In the genomic region with DNA sequence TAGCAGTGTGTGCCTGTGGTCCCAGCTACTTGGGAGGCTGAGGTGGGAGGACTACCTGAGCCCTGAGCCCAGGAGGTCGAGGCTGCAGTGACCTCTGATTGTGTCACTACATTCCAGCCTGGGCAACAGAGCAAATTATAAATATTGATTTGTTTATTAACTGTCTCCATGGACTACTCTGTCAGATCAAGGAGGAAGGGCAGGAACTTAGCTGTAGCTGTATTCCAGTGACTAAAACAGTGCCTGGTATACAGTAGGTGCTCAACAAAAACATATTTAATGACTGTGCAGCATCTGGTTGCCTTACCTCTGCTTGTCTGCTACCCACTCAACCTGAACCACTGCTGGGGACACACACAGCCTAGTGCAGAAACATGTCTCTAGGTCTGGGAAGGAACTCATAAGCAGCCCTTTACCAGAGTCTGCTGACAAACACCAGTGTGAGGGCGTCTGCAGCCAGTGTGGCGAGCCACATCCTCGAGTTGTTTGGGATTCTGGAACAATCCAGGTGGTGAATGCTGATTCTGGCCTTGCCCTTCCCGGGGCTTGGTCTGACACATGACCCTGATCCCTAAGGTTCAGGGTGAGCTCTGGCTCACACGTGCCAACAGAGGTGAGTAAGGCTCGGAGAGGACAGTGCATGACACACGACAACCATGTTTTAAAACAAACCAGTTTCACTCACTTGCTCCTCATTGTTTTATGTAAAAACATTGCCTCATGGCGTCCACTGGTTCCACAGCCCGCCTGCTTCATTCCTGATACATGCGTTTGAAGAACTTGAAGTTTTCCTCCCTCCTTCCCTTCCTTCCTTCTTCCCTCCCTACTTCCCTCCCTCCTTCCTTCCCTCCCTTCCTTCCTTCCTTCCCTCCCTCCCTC, we compare ENCODE assay signal across 17 cellular contexts.
DNase-seq lines count a peak whose midpoint lies in the region; ATAC-seq and TF ChIP-seq lines count a peak whose summit lies in the region.
"Had no signal": no experiment of that assay in that cellular context is flagged by ENCODE, and none has a peak within 500 bp of the region (broad histone marks: within the 10 kb centered on the region; RNA-seq: fewer than 3 reads in every experiment).

No MANE protein-coding gene starts in this region.

- ATAC-seq in WTC11 (no peak), mucosa of descending colon (no peak)
- ATAC-seq: heart left ventricle, right cardiac atrium had no signal

- POLR2A ChIA-PET in WTC11 (lab: Charles Lee): interaction anchor here (0.9 kb wide), 1 partner anchor 31 kb away, joined by 3 read pairs; no protein-coding TSS in a partner anchor

- peak overlapping the region; percentile 5 to 50 for H3K9ac ChIP-seq in liver (ENCODE audit: low read depth in 1 of 2, low read length in 2 of 2)

- TF ChIP-seq CTCF in WTC11 (IDR thresholded peaks at IDR 0.05): no peak
- TF ChIP-seq CTCF in liver (IDR thresholded peaks at IDR 0.05; ENCODE audit: low read depth, low read length, missing input control): no peak
- no peak for TF ChIP-seq CTCF in mucosa of descending colon (IDR thresholded peaks at IDR 0.05)

- no peaks in the 10 kb centered on the region for H3K36me3 ChIP-seq in liver (ENCODE audit: control insufficient read depth in 4 of 4, insufficient read depth in 3 of 4, low read depth in 1 of 4, low read length in 3 of 4)
- H3K36me3 ChIP-seq in thymus (ENCODE audit: control insufficient read depth, insufficient read depth): no peaks in the 10 kb centered on the region
- no peaks in the 10 kb centered on the region for H3K36me3 ChIP-seq in mucosa of descending colon (ENCODE audit: low read depth)
- H3K36me3 ChIP-seq: heart left ventricle, tibial artery had no signal

- TF ChIP-seq RAD21 in liver (IDR thresholded peaks at IDR 0.05): peak; percentile 4 to 29

- no peaks in the 10 kb centered on the region for H3K27me3 Mint-ChIP-seq in activated naive CD4-positive, alpha-beta T cell treated with anti-CD3 and anti-CD28 coated beads for 36 hours (ENCODE audit: low read depth)
- H3K27me3 Mint-ChIP-seq in WTC11 (ENCODE audit: low read depth): no peaks in the 10 kb centered on the region

- H3K27me3 ChIP-seq in liver (ENCODE audit: control insufficient read depth in 4 of 4, insufficient read depth in 4 of 4, low read length in 3 of 4): no peaks in the 10 kb centered on the region
- H3K27me3 ChIP-seq in thymus (ENCODE audit: control insufficient read depth, insufficient read depth): no peaks in the 10 kb centered on the region
- H3K27me3 ChIP-seq: heart left ventricle, tibial artery had no signal

- H3K4me1 ChIP-seq in liver (ENCODE audit: control insufficient read depth in 4 of 4, insufficient read depth in 4 of 4, low read length in 3 of 4): peaks cover 14 to 38% (median 26%) of the 10 kb centered on the region in 4 donors
- H3K4me1 ChIP-seq in thymus (ENCODE audit: control insufficient read depth, insufficient read depth, low read length): peaks cover 25% of the 10 kb centered on the region
- H3K4me1 ChIP-seq in mucosa of descending colon (ENCODE audit: low read depth): peaks cover 3% of the 10 kb centered on the region

- H3K27ac ChIP-seq in liver (ENCODE audit: low read depth in 1 of 2, low read length in 2 of 2): peak overlapping the region; percentile 80 to 92
- peak overlapping the region; percentile 65 for H3K27ac ChIP-seq in thymus (ENCODE audit: low read depth)
- H3K27ac ChIP-seq: heart left ventricle, tibial artery had no signal

- peak; percentile 19 for DNase-seq in activated naive CD4-positive, alpha-beta T cell treated with anti-CD3 and anti-CD28 coated beads for 36 hours
- DNase-seq in activated naive CD4-positive, alpha-beta T cell treated with anti-CD3 and anti-CD28 coated beads, Interleukin-2, amount 50 U/mL, for 16 hours: no peak
- DNase-seq in WTC11 (ENCODE audit: low spot score) (no peak), SW 1271 (lab: John Stamatoyannopoulos, UW) (no peak), mucosa of descending colon (no peak), Kasumi-1 (lab: John Stamatoyannopoulos, UW) (no peak)
- DNase-seq: activated CD4-positive, alpha-beta T cell treated with anti-CD3 and anti-CD28 coated beads, Interleukin-2, amount 50 U/mL, for 1 hour; cortex of kidney; GF-D8; heart left ventricle; kidney; NCI-H2081; NCI-H774; right cardiac atrium; tibial artery had no signal

- intact Hi-C loops in activated naive CD4-positive, alpha-beta T cell treated with anti-CD3 and anti-CD28 coated beads for 36 hours (cut with micrococcal nuclease): no loop called here
- intact Hi-C loops in mucosa of descending colon (cut with DNase I, micrococcal nuclease): no loop called here

- 54% methylated on average over 11 of the region's 11 CpGs for WGBS in liver
- 88% methylated on average over 11 of the region's 11 CpGs for WGBS in thymus

- H3K4me1 Mint-ChIP-seq in activated naive CD4-positive, alpha-beta T cell treated with anti-CD3 and anti-CD28 coated beads for 36 hours (ENCODE audit: low read depth): peaks cover 46% of the 10 kb centered on the region
- H3K4me1 Mint-ChIP-seq in WTC11: peaks cover 48% of the 10 kb centered on the region

- no peak overlapping the region for H3K4me3 ChIP-seq in liver (ENCODE audit: low read depth in 1 of 3, low read length in 3 of 3)
- no peak overlapping the region for H3K4me3 ChIP-seq in thymus (ENCODE audit: low read length)
- no peak overlapping the region for H3K4me3 ChIP-seq in mucosa of descending colon
- H3K4me3 ChIP-seq: heart left ventricle, tibial artery had no signal

- no peaks in the 10 kb centered on the region for H3K9me3 Mint-ChIP-seq in activated naive CD4-positive, alpha-beta T cell treated with anti-CD3 and anti-CD28 coated beads for 36 hours
- no peaks in the 10 kb centered on the region for H3K9me3 Mint-ChIP-seq in WTC11

- CTCF ChIA-PET in activated naive CD4-positive, alpha-beta T cell treated with anti-CD3 and anti-CD28 coated beads for 36 hours (lab: Charles Lee): no interaction called here
- CTCF ChIA-PET in WTC11 (lab: Charles Lee): interaction anchor here (0.6 kb wide), 2 partner anchors 34 to 228 kb away, joined by 3 read pairs; no protein-coding TSS in a partner anchor

- H3K9me3 ChIP-seq in liver (ENCODE audit: control insufficient read depth in 4 of 4, low read length in 3 of 4): no peaks in the 10 kb centered on the region
- H3K9me3 ChIP-seq in thymus (ENCODE audit: control insufficient read depth): no peaks in the 10 kb centered on the region
- no peaks in the 10 kb centered on the region for H3K9me3 ChIP-seq in mucosa of descending colon
- H3K9me3 ChIP-seq: heart left ventricle, tibial artery had no signal

- H3K27ac Mint-ChIP-seq in activated naive CD4-positive, alpha-beta T cell treated with anti-CD3 and anti-CD28 coated beads for 36 hours: no peak overlapping the region
- H3K27ac Mint-ChIP-seq in WTC11: peak overlapping the region; percentile 80

- H3K4me3 Mint-ChIP-seq in activated naive CD4-positive, alpha-beta T cell treated with anti-CD3 and anti-CD28 coated beads for 36 hours: no peak overlapping the region
- no peak overlapping the region for H3K4me3 Mint-ChIP-seq in WTC11

- no peaks in the 10 kb centered on the region for H3K36me3 Mint-ChIP-seq in activated naive CD4-positive, alpha-beta T cell treated with anti-CD3 and anti-CD28 coated beads for 36 hours (ENCODE audit: low read depth)
- no peaks in the 10 kb centered on the region for H3K36me3 Mint-ChIP-seq in WTC11

TF ChIP-seq in WTC11, 78 proteins besides CTCF, POLR2A, EP300 and RAD21 (continues in another document):
- TF ChIP-seq ZNF121 (CRISPR knock-in tag; IDR thresholded peaks at IDR 0.05): no peak

TF ChIP-seq in liver, 16 proteins besides CTCF, POLR2A, EP300 and RAD21 (continues in another document):
- TF ChIP-seq, protein P1, sequence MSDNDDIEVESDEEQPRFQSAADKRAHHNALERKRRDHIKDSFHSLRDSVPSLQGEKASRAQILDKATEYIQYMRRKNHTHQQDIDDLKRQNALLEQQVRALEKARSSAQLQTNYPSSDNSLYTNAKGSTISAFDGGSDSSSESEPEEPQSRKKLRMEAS (IDR thresholded peaks at IDR 0.05): peak; percentile 82
- TF ChIP-seq, protein P2, sequence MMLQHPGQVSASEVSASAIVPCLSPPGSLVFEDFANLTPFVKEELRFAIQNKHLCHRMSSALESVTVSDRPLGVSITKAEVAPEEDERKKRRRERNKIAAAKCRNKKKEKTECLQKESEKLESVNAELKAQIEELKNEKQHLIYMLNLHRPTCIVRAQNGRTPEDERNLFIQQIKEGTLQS (IDR thresholded peaks at IDR 0.05): peak; percentile 1
- no peak for TF ChIP-seq JUND (IDR thresholded peaks at IDR 0.05)
- no peak for TF ChIP-seq FOXA1 (IDR thresholded peaks at IDR 0.05)
- TF ChIP-seq HNF4A (conservative IDR thresholded peaks at IDR 0.05): peak; percentile 27 to 57
- TF ChIP-seq GABPA (IDR thresholded peaks at IDR 0.05 in 1 of 2, conservative IDR thresholded peaks at IDR 0.05 in 1 of 2): no peak
- TF ChIP-seq, protein P3, sequence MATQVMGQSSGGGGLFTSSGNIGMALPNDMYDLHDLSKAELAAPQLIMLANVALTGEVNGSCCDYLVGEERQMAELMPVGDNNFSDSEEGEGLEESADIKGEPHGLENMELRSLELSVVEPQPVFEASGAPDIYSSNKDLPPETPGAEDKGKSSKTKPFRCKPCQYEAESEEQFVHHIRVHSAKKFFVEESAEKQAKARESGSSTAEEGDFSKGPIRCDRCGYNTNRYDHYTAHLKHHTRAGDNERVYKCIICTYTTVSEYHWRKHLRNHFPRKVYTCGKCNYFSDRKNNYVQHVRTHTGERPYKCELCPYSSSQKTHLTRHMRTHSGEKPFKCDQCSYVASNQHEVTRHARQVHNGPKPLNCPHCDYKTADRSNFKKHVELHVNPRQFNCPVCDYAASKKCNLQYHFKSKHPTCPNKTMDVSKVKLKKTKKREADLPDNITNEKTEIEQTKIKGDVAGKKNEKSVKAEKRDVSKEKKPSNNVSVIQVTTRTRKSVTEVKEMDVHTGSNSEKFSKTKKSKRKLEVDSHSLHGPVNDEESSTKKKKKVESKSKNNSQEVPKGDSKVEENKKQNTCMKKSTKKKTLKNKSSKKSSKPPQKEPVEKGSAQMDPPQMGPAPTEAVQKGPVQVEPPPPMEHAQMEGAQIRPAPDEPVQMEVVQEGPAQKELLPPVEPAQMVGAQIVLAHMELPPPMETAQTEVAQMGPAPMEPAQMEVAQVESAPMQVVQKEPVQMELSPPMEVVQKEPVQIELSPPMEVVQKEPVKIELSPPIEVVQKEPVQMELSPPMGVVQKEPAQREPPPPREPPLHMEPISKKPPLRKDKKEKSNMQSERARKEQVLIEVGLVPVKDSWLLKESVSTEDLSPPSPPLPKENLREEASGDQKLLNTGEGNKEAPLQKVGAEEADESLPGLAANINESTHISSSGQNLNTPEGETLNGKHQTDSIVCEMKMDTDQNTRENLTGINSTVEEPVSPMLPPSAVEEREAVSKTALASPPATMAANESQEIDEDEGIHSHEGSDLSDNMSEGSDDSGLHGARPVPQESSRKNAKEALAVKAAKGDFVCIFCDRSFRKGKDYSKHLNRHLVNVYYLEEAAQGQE (IDR thresholded peaks at IDR 0.05): peak; percentile 31
- no peak for TF ChIP-seq HNF4G (IDR thresholded peaks at IDR 0.05)
- peak; percentile 50 for TF ChIP-seq SP1 (IDR thresholded peaks at IDR 0.05)
